ENCODE assay signal across 13 cellular contexts in genomic region chr9:136550439-136551085, GRCh38. TPM values are rescaled to one million over a fixed set of nuclear protein-coding genes. Genes with fewer than 3 reads are reported as not detected.
DNase-seq lines count a peak whose midpoint lies in the region; FAIRE-seq and TF ChIP-seq lines count a peak whose summit lies in the region.
"Had no signal": no experiment of that assay in that cellular context is flagged by ENCODE, and none has a peak within 500 bp of the region (broad histone marks: within the 10 kb centered on the region; RNA-seq: fewer than 3 reads in every experiment).

No MANE protein-coding gene starts in this region.

- peaks cover 68 to 82% (median 71%) of the 10 kb centered on the region in 10 experiments for H3K4me1 ChIP-seq in BLaER1 treated with 17β-estradiol and CSF1 and Interleukin-3, amounts not matched to agents 10 nM and 100 nM
- H3K4me1 ChIP-seq in H1 (replicated peaks in 1 of 4; ENCODE audit: control insufficient read depth in 3 of 4, insufficient read depth in 4 of 4, low read length in 3 of 4) (peaks cover 3 to 50% (median 34%) of the 10 kb centered on the region in 4 experiments), sigmoid colon (peaks cover 0 to 93% (median 87%) of the 10 kb centered on the region in 4 donors)

- peaks cover 5% of the 10 kb centered on the region; the same call in 1 of the 2 replicates for H3K23me2 ChIP-seq in H1 (ENCODE audit: low read depth, low read length)

- H3K4me2 ChIP-seq in BLaER1 treated with 17β-estradiol and CSF1 and Interleukin-3, amounts not matched to agents 10 nM and 100 nM: peak overlapping the region; percentile 92 to 100 (median 99)
- no peak overlapping the region for H3K4me2 ChIP-seq in H1 (ENCODE audit: insufficient read depth in 1 of 2, low read depth in 2 of 2, low read length in 2 of 2)

- peak overlapping the region; percentile 100; the same call in 1 of the 2 replicates for H2BK20ac ChIP-seq in H1 (ENCODE audit: low read length)

- no peak for TF ChIP-seq RAD21 in H1 (IDR thresholded peaks at IDR 0.05 in 1 of 2, conservative IDR thresholded peaks at IDR 0.05 in 1 of 2; ENCODE audit: low read depth in 2 of 2, low read length in 2 of 2)

- H2BK12ac ChIP-seq in H1 (ENCODE audit: low read depth, low read length): peak overlapping the region; percentile 95; the same call in 1 of the 2 replicates

- H4K8ac ChIP-seq in H1 (ENCODE audit: extremely low read depth, insufficient read depth, low read length): peak overlapping the region; percentile 81

- H2BK5ac ChIP-seq in H1 (ENCODE audit: low read depth, low read length): peak overlapping the region; percentile 97

- H3K14ac ChIP-seq in H1 (ENCODE audit: insufficient read length): no peak overlapping the region

- TF ChIP-seq EP300 in H1 (IDR thresholded peaks at IDR 0.05; ENCODE audit: borderline replicate concordance in 1 of 2, low read depth in 2 of 2, low read length in 2 of 2): no peak
- no peak for TF ChIP-seq EP300 in sigmoid colon (IDR thresholded peaks at IDR 0.05)

- FAIRE-seq in H1 (lab: Jason Lieb, UNC): no peak

- POLR2A ChIA-PET in H1 (lab: Charles Lee; ENCODE audit: partially characterized antibody): interaction anchor here (0.6 kb wide), 1 partner anchor 186 kb away, joined by 3 read pairs; no protein-coding TSS in a partner anchor

- peak overlapping the region; percentile 94 for H2BK120ac ChIP-seq in H1 (replicated peaks; ENCODE audit: low read depth, low read length)

- peak overlapping the region in 7 of 10 experiments; percentile 19 to 56 (median 39); a peak in 9 of 20 replicates for H3K4me3 ChIP-seq in BLaER1 treated with 17β-estradiol and CSF1 and Interleukin-3, amounts not matched to agents 10 nM and 100 nM
- H3K4me3 ChIP-seq in H1 (ENCODE audit: extremely low read depth in 1 of 4, insufficient read depth in 2 of 4, low read depth in 3 of 4, low read length in 4 of 4) (no peak overlapping the region), sigmoid colon (peak overlapping the region; percentile 28 to 93 (median 62))
- H3K4me3 ChIP-seq: SJSA1 had no signal

- peak overlapping the region; percentile 96 for H3K18ac ChIP-seq in H1 (ENCODE audit: extremely low read depth, low read length)

- peak overlapping the region; percentile 98; the same call in 1 of the 2 replicates for H2AK5ac ChIP-seq in H1 (ENCODE audit: low read depth, low read length)

- peak overlapping the region; percentile 96 for H4K91ac ChIP-seq in H1 (replicated peaks; ENCODE audit: insufficient read length, low read length)

- TF ChIP-seq CTCF in H1 (IDR thresholded peaks at IDR 0.05; ENCODE audit: control extremely low read depth in 1 of 3, insufficient read depth in 1 of 3, low read depth in 1 of 3, low read length in 3 of 3) (no peak), sigmoid colon (IDR thresholded peaks at IDR 0.05) (no peak)

- H4K20me1 ChIP-seq in BLaER1 treated with 17β-estradiol and CSF1 and Interleukin-3, amounts not matched to agents 10 nM and 100 nM: peaks cover 0 to 2% (median 0%) of the 10 kb centered on the region in 11 experiments; a peak in 4 of 22 replicates
- H4K20me1 ChIP-seq in H1 (replicated peaks in 1 of 2; ENCODE audit: control insufficient read depth in 1 of 2, insufficient read depth in 2 of 2, low read length in 2 of 2): no peaks in the 10 kb centered on the region

- no peaks in the 10 kb centered on the region for H3K27me3 ChIP-seq in BLaER1 treated with 17β-estradiol and CSF1 and Interleukin-3, amounts not matched to agents 10 nM and 100 nM
- peaks cover 0 to 2% (median 0%) of the 10 kb centered on the region in 4 experiments; a peak in 3 of 7 replicates for H3K27me3 ChIP-seq in H1 (replicated peaks in 1 of 4; ENCODE audit: control insufficient read depth in 3 of 4, extremely low read depth in 1 of 4, insufficient read depth in 3 of 4, low read length in 3 of 4)
- no peaks in the 10 kb centered on the region for H3K27me3 ChIP-seq in sigmoid colon
- H3K27me3 ChIP-seq: SJSA1 had no signal

- H3K79me2 ChIP-seq in H1 (ENCODE audit: control insufficient read depth in 1 of 2, insufficient read depth in 2 of 2, low read length in 2 of 2): no peaks in the 10 kb centered on the region

- peak overlapping the region; percentile 97; the same call in 1 of the 2 replicates for H2BK15ac ChIP-seq in H1 (ENCODE audit: low read length)

- H3K9ac ChIP-seq in BLaER1 treated with 17β-estradiol and CSF1 and Interleukin-3, amounts not matched to agents 10 nM and 100 nM: peak overlapping the region; percentile 37 to 73 (median 63); a peak in 19 of 22 replicates
- peak overlapping the region in 1 of 4 experiments; percentile 33; a peak in 1 of 7 replicates for H3K9ac ChIP-seq in H1 (replicated peaks in 1 of 4; ENCODE audit: extremely low read depth in 1 of 4, low read depth in 3 of 4, low read length in 3 of 4)

- H3K27ac ChIP-seq in BLaER1 treated with 17β-estradiol and CSF1 and Interleukin-3, amounts not matched to agents 10 nM and 100 nM: peak overlapping the region; percentile 26 to 78 (median 60); a peak in 20 of 22 replicates
- peak overlapping the region; percentile 99 for H3K27ac ChIP-seq in KOPT-K1 (ENCODE audit: low read depth, low read length, poor library complexity, severe bottlenecking)
- peak overlapping the region; percentile 65 for H3K27ac ChIP-seq in H1 (ENCODE audit: low read depth, low read length)
- H3K27ac ChIP-seq in sigmoid colon: peak overlapping the region; percentile 97 to 100 (median 100)
- H3K27ac ChIP-seq: SJSA1 had no signal

- intact Hi-C loops in sigmoid colon (cut with DNase I): no loop called here

- H4K5ac ChIP-seq in H1 (ENCODE audit: insufficient read length, low read depth, low read length): peak overlapping the region; percentile 65

- DNase-seq in H1 (ENCODE audit: low read depth in 1 of 2, low spot score in 2 of 2) (no peak), sigmoid colon (no peak), HK-2 (ENCODE audit: unreplicated experiment) (no peak), DMS114 treated with DMSO at 0.1 percent for 48 hours (lab: John Stamatoyannopoulos, UW; ENCODE audit: unreplicated experiment) (no peak), SHP77 (lab: John Stamatoyannopoulos, UW) (no peak), DMS 273 treated with DMSO at 0.1 percent for 48 hours (lab: John Stamatoyannopoulos, UW) (no peak)
- DNase-seq: COR-L47; effector CD8-positive, alpha-beta T cell; hippocampal formation; naive B cell had no signal

- H2AFZ ChIP-seq in H1 (ENCODE audit: low read length): no peak overlapping the region

- CTCF ChIA-PET in H1 (lab: Charles Lee; ENCODE audit: partially characterized antibody): interaction anchor here (0.6 to 1.3 kb wide), 4 partner anchors 10 to 75 kb away, joined by 3 to 6 read pairs (median 4); no protein-coding TSS in a partner anchor

- H3K56ac ChIP-seq in H1 (replicated peaks; ENCODE audit: insufficient read length, low read depth, low read length): peak overlapping the region; percentile 67

- H3K9me3 ChIP-seq in BLaER1 treated with 17β-estradiol and CSF1 and Interleukin-3, amounts not matched to agents 10 nM and 100 nM (replicated peaks in 1 of 11): no peaks in the 10 kb centered on the region
- H3K9me3 ChIP-seq in KOPT-K1 (ENCODE audit: insufficient read depth, low read length, poor library complexity, severe bottlenecking) (no peaks in the 10 kb centered on the region), H1 (ENCODE audit: insufficient read depth in 2 of 2, low read depth in 1 of 2, low read length in 1 of 2) (no peaks in the 10 kb centered on the region), sigmoid colon (no peaks in the 10 kb centered on the region)
- H3K9me3 ChIP-seq: SJSA1 had no signal

- TF ChIP-seq POLR2A in H1 (IDR thresholded peaks at IDR 0.05; ENCODE audit: control extremely low read depth in 1 of 2, low read depth in 2 of 2, low read length in 2 of 2) (no peak; a peak in 1 of 3 replicates), sigmoid colon (IDR thresholded peaks at IDR 0.05) (no peak)

- 77% methylated on average over 11 of the region's 11 CpGs; no CpG with 5 or more reads in 1 of the 2 experiments for WGBS in H1 (ENCODE audit: extremely low coverage in 1 of 2, insufficient coverage in 1 of 2, insufficient read length in 1 of 2, insufficient replicate concordance in 2 of 2, low coverage in 1 of 2, low lambda C conversion rate in 2 of 2, missing lambda C conversion rate in 1 of 2), 2 experiments
- WGBS in sigmoid colon, 2 donors: 77 to 86% methylated on average over 11 of the region's 11 CpGs

- H3K36me3 ChIP-seq in BLaER1 treated with 17β-estradiol and CSF1 and Interleukin-3, amounts not matched to agents 10 nM and 100 nM: no peaks in the 10 kb centered on the region
- H3K36me3 ChIP-seq in KOPT-K1 (ENCODE audit: insufficient read depth, low read length): no peaks in the 10 kb centered on the region
- no peaks in the 10 kb centered on the region for H3K36me3 ChIP-seq in H1 (ENCODE audit: control insufficient read depth in 2 of 4, insufficient read depth in 4 of 4, low read length in 3 of 4)
- no peaks in the 10 kb centered on the region for H3K36me3 ChIP-seq in sigmoid colon

- H3K4ac ChIP-seq in H1 (replicated peaks; ENCODE audit: insufficient read length, low read depth, low read length): peak overlapping the region; percentile 99

- no peaks in the 10 kb centered on the region for H3K79me1 ChIP-seq in H1 (ENCODE audit: low read depth, low read length)

- no peak overlapping the region for H3K23ac ChIP-seq in H1 (ENCODE audit: insufficient read length)

TF ChIP-seq in H1, 55 proteins besides CTCF, POLR2A, EP300 and RAD21 (continues in another document):
- TF ChIP-seq E2F6 (IDR thresholded peaks at IDR 0.05) (0 out of 2 replicates have a peak, but pooled peaks have one; percentile 8), KDM1A (IDR thresholded peaks at IDR 0.05; ENCODE audit: borderline replicate concordance, low read length) (no peak), CBX8 (IDR thresholded peaks at IDR 0.05; ENCODE audit: borderline replicate concordance, low read depth, low read length) (no peak)

RNA-seq across cellular contexts. Expression of gene NOTCH1, which starts 4.7 kb away (rescaled TPM):
- total RNA-seq in H1 (2021; fragmentation: NEBNext Ultra II Directional; extraction: Animal tissue kit (Norgen Biotek cat#: 25700)): 55.6 and 60.9 TPM in 2 replicates
- polyA plus RNA-seq in H1 (2011; rRNA removed) (6.9 and 19.9 TPM in 2 replicates), sigmoid colon (10 to 100 TPM in 1 of 3 donors, 1 to 10 TPM in 2; 1.8 to 30.8 (median 3.7) TPM)
- polyA plus RNA-seq in H1 (2011; cell fraction: cytosol; rRNA removed): 7.3 TPM
- polyA plus RNA-seq in H1 (2011; cell fraction: nucleus; rRNA removed): 41.0 TPM
- polyA plus RNA-seq in H1 (2012, experiment 1 of 2): 17.4 to 31.4 TPM (median 28.7 TPM) in 4 replicates
- polyA plus RNA-seq in H1 (2012, experiment 2 of 2): 20.1 TPM
- polyA plus RNA-seq in H1 (2013, experiment 1 of 2): 33.5 TPM
- 26.3 TPM for polyA plus RNA-seq in H1 (2013, experiment 2 of 2)
- polyA minus RNA-seq in H1 (2011; rRNA and poly(A)+ RNA removed): 12.2 and 13.8 TPM in 2 replicates
- polyA minus RNA-seq in H1 (2011; cell fraction: cytosol; rRNA and poly(A)+ RNA removed): 58.8 TPM
- 41.9 TPM for polyA minus RNA-seq in H1 (2011; cell fraction: nucleus; rRNA and poly(A)+ RNA removed)
- total RNA-seq in sigmoid colon: 10 to 100 TPM; 16.6 to 36.0 (median 31.8) TPM

Comparison
In these comparisons a context has a peak if more than half of its experiments do, and no peak if none do; other contexts are left out.
1. H3K4me2 ChIP-seq: peak in BLaER1 treated with 17β-estradiol and CSF1 and Interleukin-3, amounts not matched to agents 10 nM and 100 nM (11 of 11); none in H1 (0 of 2).
2. H3K4me3 ChIP-seq: peak in BLaER1 treated with 17β-estradiol and CSF1 and Interleukin-3, amounts not matched to agents 10 nM and 100 nM (7 of 10) and sigmoid colon (4 of 4); none in H1 (0 of 4).
3. Peak in every context shown above with its lines, with median percentiles within 50 percentile points of each other: H3K27ac ChIP-seq.